1 cellular context compared by ENCODE assay signal in the genomic region with DNA sequence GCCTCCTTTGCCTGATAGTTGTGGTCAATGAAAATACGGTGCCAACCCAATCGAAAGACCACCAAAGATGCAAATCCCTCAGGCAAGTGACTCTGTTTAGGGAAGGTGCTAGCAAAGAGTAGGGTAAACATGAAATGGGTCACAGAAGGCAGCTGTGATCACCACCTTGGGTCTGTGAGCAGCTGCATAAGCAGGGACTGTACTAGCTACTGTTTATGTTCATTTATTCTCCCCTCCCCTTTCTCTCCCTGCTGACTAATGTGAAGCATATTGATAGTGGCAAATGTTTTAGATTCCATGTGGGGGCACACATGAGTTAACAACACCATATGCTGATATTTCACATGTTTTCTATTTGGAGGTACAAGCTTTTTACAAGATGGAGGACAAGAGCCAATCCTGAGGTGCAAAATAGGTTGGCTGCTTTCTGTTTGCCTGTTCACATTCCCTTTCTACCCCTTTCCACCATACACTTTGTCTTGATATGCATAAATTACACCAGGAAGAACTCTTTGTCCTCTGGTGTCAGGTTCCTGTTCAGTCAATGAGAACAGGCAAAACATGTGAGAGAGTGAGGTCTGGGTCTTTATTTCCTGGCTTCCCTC.
TF ChIP-seq lines count a peak whose summit lies in the region.

No MANE protein-coding gene starts in this region.

TF ChIP-seq in K562, 482 proteins besides CTCF, POLR2A, EP300 and RAD21:
- TF ChIP-seq NCOA4 (IDR thresholded peaks at IDR 0.05; ENCODE audit: partially characterized antibody), result no peak
- no peak for TF ChIP-seq KDM4B (IDR thresholded peaks at IDR 0.05; ENCODE audit: borderline replicate concordance in 2 of 2, low read depth in 1 of 2)
- TF ChIP-seq, protein P1, sequence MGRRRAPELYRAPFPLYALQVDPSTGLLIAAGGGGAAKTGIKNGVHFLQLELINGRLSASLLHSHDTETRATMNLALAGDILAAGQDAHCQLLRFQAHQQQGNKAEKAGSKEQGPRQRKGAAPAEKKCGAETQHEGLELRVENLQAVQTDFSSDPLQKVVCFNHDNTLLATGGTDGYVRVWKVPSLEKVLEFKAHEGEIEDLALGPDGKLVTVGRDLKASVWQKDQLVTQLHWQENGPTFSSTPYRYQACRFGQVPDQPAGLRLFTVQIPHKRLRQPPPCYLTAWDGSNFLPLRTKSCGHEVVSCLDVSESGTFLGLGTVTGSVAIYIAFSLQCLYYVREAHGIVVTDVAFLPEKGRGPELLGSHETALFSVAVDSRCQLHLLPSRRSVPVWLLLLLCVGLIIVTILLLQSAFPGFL (CRISPR knock-in tag; IDR thresholded peaks at IDR 0.05), result no peak
- TF ChIP-seq, protein P2, sequence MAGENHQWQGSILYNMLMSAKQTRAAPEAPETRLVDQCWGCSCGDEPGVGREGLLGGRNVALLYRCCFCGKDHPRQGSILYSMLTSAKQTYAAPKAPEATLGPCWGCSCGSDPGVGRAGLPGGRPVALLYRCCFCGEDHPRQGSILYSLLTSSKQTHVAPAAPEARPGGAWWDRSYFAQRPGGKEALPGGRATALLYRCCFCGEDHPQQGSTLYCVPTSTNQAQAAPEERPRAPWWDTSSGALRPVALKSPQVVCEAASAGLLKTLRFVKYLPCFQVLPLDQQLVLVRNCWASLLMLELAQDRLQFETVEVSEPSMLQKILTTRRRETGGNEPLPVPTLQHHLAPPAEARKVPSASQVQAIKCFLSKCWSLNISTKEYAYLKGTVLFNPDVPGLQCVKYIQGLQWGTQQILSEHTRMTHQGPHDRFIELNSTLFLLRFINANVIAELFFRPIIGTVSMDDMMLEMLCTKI (IDR thresholded peaks at IDR 0.05; ENCODE audit: partially characterized antibody), result no peak
- no peak for TF ChIP-seq TAF9B (IDR thresholded peaks at IDR 0.05; ENCODE audit: partially characterized antibody)
- no peak for TF ChIP-seq PURB (CRISPR knock-in tag; IDR thresholded peaks at IDR 0.05; ENCODE audit: low read depth)
- TF ChIP-seq SLC30A9 (CRISPR knock-in tag; IDR thresholded peaks at IDR 0.05), result no peak
- TF ChIP-seq WHSC1 (IDR thresholded peaks at IDR 0.05; ENCODE audit: low read length), result no peak
- no peak for TF ChIP-seq ZNF133 (CRISPR knock-in tag; IDR thresholded peaks at IDR 0.05)
- no peak for TF ChIP-seq TARDBP (IDR thresholded peaks at IDR 0.05)
- no peak for TF ChIP-seq SAFB (IDR thresholded peaks at IDR 0.05; ENCODE audit: borderline replicate concordance, low read depth, low read length)
- no peak for TF ChIP-seq TBP (optimal IDR thresholded peaks at IDR 0.05; ENCODE audit: low read depth, low read length)
- TF ChIP-seq, protein P3, sequence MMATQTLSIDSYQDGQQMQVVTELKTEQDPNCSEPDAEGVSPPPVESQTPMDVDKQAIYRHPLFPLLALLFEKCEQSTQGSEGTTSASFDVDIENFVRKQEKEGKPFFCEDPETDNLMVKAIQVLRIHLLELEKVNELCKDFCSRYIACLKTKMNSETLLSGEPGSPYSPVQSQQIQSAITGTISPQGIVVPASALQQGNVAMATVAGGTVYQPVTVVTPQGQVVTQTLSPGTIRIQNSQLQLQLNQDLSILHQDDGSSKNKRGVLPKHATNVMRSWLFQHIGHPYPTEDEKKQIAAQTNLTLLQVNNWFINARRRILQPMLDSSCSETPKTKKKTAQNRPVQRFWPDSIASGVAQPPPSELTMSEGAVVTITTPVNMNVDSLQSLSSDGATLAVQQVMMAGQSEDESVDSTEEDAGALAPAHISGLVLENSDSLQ (IDR thresholded peaks at IDR 0.05), result no peak
- TF ChIP-seq HLTF (IDR thresholded peaks at IDR 0.05), result no peak
- TF ChIP-seq FOXK2 (conservative IDR thresholded peaks at IDR 0.05 in 1 of 2, IDR thresholded peaks at IDR 0.05 in 1 of 2; ENCODE audit: low read depth in 2 of 2), result no peak
- no peak for TF ChIP-seq ZKSCAN3 (CRISPR knock-in tag; IDR thresholded peaks at IDR 0.05)
TF ChIP-seq in K562: peak in this region for 0.
